7 cellular contexts compared by ENCODE assay signal in genomic region chr2:24050041-24050655, GRCh38. TPM values are rescaled to one million over a fixed set of nuclear protein-coding genes. Genes with fewer than 3 reads are reported as not detected.
DNase-seq lines count a peak whose midpoint lies in the region; ATAC-seq and TF ChIP-seq lines count a peak whose summit lies in the region.

No MANE protein-coding gene starts in this region.

- peak overlapping the region; percentile 38 for H3K4me3 Mint-ChIP-seq in T-helper 1 cell treated with Interleukin-12 subunit alpha and Interleukin-12 subunit beta and Interleukin-4 antibody, amounts not matched to agents 30 μg/mL and 1 μg/mL, for 36 hours
- H3K4me3 Mint-ChIP-seq in naive thymus-derived CD4-positive, alpha-beta T cell: peak overlapping the region in 3 of 10 donors; percentile 56 to 79 (median 64)
- no peak overlapping the region for H3K4me3 Mint-ChIP-seq in chondrocyte (ENCODE audit: unreplicated experiment)

- H3K9me3 Mint-ChIP-seq in T-helper 1 cell treated with Interleukin-12 subunit alpha and Interleukin-12 subunit beta and Interleukin-4 antibody, amounts not matched to agents 30 μg/mL and 1 μg/mL, for 36 hours: no peaks in the 10 kb centered on the region
- peaks cover 0 to 2% (median 0%) of the 10 kb centered on the region in 11 donors for H3K9me3 Mint-ChIP-seq in naive thymus-derived CD4-positive, alpha-beta T cell
- no peaks in the 10 kb centered on the region for H3K9me3 Mint-ChIP-seq in chondrocyte (ENCODE audit: low read depth)

- ATAC-seq in naive thymus-derived CD4-positive, alpha-beta T cell: no peak
- ATAC-seq in GM21360 (IDR thresholded peaks at IDR 0.05; ENCODE audit: unreplicated experiment): no peak

- no peaks in the 10 kb centered on the region for H3K27me3 ChIP-seq in esophagus (ENCODE audit: control insufficient read depth in 1 of 2, insufficient read depth in 2 of 2, low read length in 2 of 2)
- peaks cover 0 to 8% of the 10 kb centered on the region in 2 donors for H3K27me3 ChIP-seq in naive thymus-derived CD4-positive, alpha-beta T cell (ENCODE audit: control insufficient read depth in 2 of 2, insufficient read depth in 2 of 2, low read length in 2 of 2)

- H3K9me3 ChIP-seq in esophagus (ENCODE audit: control insufficient read depth in 2 of 2, insufficient read depth in 1 of 2, low read depth in 1 of 2, low read length in 1 of 2): no peaks in the 10 kb centered on the region
- no peaks in the 10 kb centered on the region for H3K9me3 ChIP-seq in naive thymus-derived CD4-positive, alpha-beta T cell (ENCODE audit: control insufficient read depth in 2 of 3, low read length in 3 of 3)

- POLR2A ChIA-PET in naive thymus-derived CD4-positive, alpha-beta T cell (lab: Charles Lee): interaction anchor here (1.3 to 1.7 kb wide), 4 partner anchors 15 to 124 kb away, joined by 4 to 5 read pairs (median 4); partner anchors contain the start of genes ATAD2B and SF3B6

- H3K27ac ChIP-seq in esophagus (ENCODE audit: low read depth in 2 of 2, low read length in 1 of 2): peak overlapping the region in 1 of 2 donors; percentile 45
- no peak overlapping the region for H3K27ac ChIP-seq in naive thymus-derived CD4-positive, alpha-beta T cell (ENCODE audit: low read depth, low read length)

- no peaks in the 10 kb centered on the region for H3K36me3 ChIP-seq in esophagus (ENCODE audit: control insufficient read depth in 2 of 2, insufficient read depth in 2 of 2, low read length in 1 of 2)
- H3K36me3 ChIP-seq in naive thymus-derived CD4-positive, alpha-beta T cell (ENCODE audit: control insufficient read depth in 2 of 3, insufficient read depth in 3 of 3, low read length in 3 of 3): peaks cover 0 to 3% (median 0%) of the 10 kb centered on the region in 3 experiments

- H3K27me3 Mint-ChIP-seq in T-helper 1 cell treated with Interleukin-12 subunit alpha and Interleukin-12 subunit beta and Interleukin-4 antibody, amounts not matched to agents 30 μg/mL and 1 μg/mL, for 36 hours (ENCODE audit: low read depth): peaks cover 4% of the 10 kb centered on the region
- peaks cover 12 to 24% (median 18%) of the 10 kb centered on the region in 5 donors for H3K27me3 Mint-ChIP-seq in naive thymus-derived CD4-positive, alpha-beta T cell
- H3K27me3 Mint-ChIP-seq in chondrocyte (ENCODE audit: low read depth): no peaks in the 10 kb centered on the region

- H3K4me1 Mint-ChIP-seq in T-helper 1 cell treated with Interleukin-12 subunit alpha and Interleukin-12 subunit beta and Interleukin-4 antibody, amounts not matched to agents 30 μg/mL and 1 μg/mL, for 36 hours (ENCODE audit: low read depth): peaks cover 16% of the 10 kb centered on the region
- peaks cover 12 to 32% (median 25%) of the 10 kb centered on the region in 7 donors for H3K4me1 Mint-ChIP-seq in naive thymus-derived CD4-positive, alpha-beta T cell
- H3K4me1 Mint-ChIP-seq in chondrocyte (ENCODE audit: low read depth): peaks cover 17% of the 10 kb centered on the region

- H3K36me3 Mint-ChIP-seq in T-helper 1 cell treated with Interleukin-12 subunit alpha and Interleukin-12 subunit beta and Interleukin-4 antibody, amounts not matched to agents 30 μg/mL and 1 μg/mL, for 36 hours (ENCODE audit: low read depth): peaks cover 2% of the 10 kb centered on the region
- peaks cover 0 to 3% (median 0%) of the 10 kb centered on the region in 5 donors for H3K36me3 Mint-ChIP-seq in naive thymus-derived CD4-positive, alpha-beta T cell
- H3K36me3 Mint-ChIP-seq in chondrocyte (ENCODE audit: low read depth): peaks cover 3% of the 10 kb centered on the region

- in situ Hi-C loops in GM13976 (cut with MboI; ENCODE audit: low sequenced_read_pairs, unreplicated experiment): no loop called here

- CTCF ChIA-PET in naive thymus-derived CD4-positive, alpha-beta T cell (lab: Charles Lee): no interaction called here

- intact Hi-C loops in naive thymus-derived CD4-positive, alpha-beta T cell (cut with micrococcal nuclease): no loop called here

- TF ChIP-seq CTCF in GM13976 (IDR thresholded peaks at IDR 0.05; ENCODE audit: borderline replicate concordance, control extremely low read depth, extremely low read depth, insufficient read depth, missing control alignments) (no peak), chondrocyte (IDR thresholded peaks at IDR 0.05) (no peak)

- peaks cover 0 to 3% of the 10 kb centered on the region in 2 donors for H3K4me1 ChIP-seq in esophagus (ENCODE audit: control insufficient read depth in 2 of 2, insufficient read depth in 2 of 2, low read length in 1 of 2)
- H3K4me1 ChIP-seq in naive thymus-derived CD4-positive, alpha-beta T cell (ENCODE audit: control insufficient read depth in 2 of 2, insufficient read depth in 2 of 2, low read length in 2 of 2): peaks cover 0 to 4% of the 10 kb centered on the region in 2 donors

- no peak overlapping the region for H3K27ac Mint-ChIP-seq in T-helper 1 cell treated with Interleukin-12 subunit alpha and Interleukin-12 subunit beta and Interleukin-4 antibody, amounts not matched to agents 30 μg/mL and 1 μg/mL, for 36 hours
- no peak overlapping the region for H3K27ac Mint-ChIP-seq in naive thymus-derived CD4-positive, alpha-beta T cell
- no peak overlapping the region for H3K27ac Mint-ChIP-seq in chondrocyte (ENCODE audit: unreplicated experiment)

- H3K4me3 ChIP-seq in esophagus (ENCODE audit: low read depth in 1 of 2, low read length in 2 of 2): peak overlapping the region; percentile 60 to 77
- H3K4me3 ChIP-seq in naive thymus-derived CD4-positive, alpha-beta T cell (ENCODE audit: low read length): peak overlapping the region; percentile 47

- 4 to 5% methylated on average over 41 to 46 of the region's 46 CpGs for WGBS in esophagus, 2 donors

- DNase-seq in GM13976 (ENCODE audit: low spot score) (peak; percentile 27), NCI-H226 (no peak), chondrocyte (ENCODE audit: low spot score) (no peak)
- DNase-seq in naive thymus-derived CD4-positive, alpha-beta T cell: peak in 3 of 9 donors; percentile 7 to 31 (median 13)

RNA-seq across cellular contexts. Expression of gene FKBP1B, which starts 0.6 kb away (rescaled TPM):
- polyA plus RNA-seq in esophagus: 1 to 10 TPM; 6.7 to 7.6 TPM
- 1 to 10 TPM in 1 of 5 experiments, not detected in 4; 2.7 TPM for total RNA-seq in naive thymus-derived CD4-positive, alpha-beta T cell
- polyA plus RNA-seq in naive thymus-derived CD4-positive, alpha-beta T cell: not detected
- total RNA-seq in chondrocyte: 10.4 to 18.2 TPM (median 16.2 TPM) in 3 replicates

RNA-seq across cellular contexts. Expression of gene WDCP, which starts 3.0 kb away (rescaled TPM):
- 1 to 10 TPM; 1.2 to 1.9 TPM for polyA plus RNA-seq in esophagus
- total RNA-seq in naive thymus-derived CD4-positive, alpha-beta T cell: 10 to 100 TPM in 3 of 5 experiments, 1 to 10 TPM in 2; 3.9 to 22.1 (median 17.8) TPM
- 1 to 10 TPM; 4.4 to 9.4 TPM for polyA plus RNA-seq in naive thymus-derived CD4-positive, alpha-beta T cell
- total RNA-seq in chondrocyte: 10.6 to 12.6 TPM (median 12.5 TPM) in 3 replicates

RNA-seq across cellular contexts. Expression of gene SF3B6, which starts 26.0 kb away (rescaled TPM):
- 100 to 1,000 TPM in 1 of 2 donors, 10 to 100 TPM in 1; 92.1 to 139 TPM for polyA plus RNA-seq in esophagus
- total RNA-seq in naive thymus-derived CD4-positive, alpha-beta T cell: 100 to 1,000 TPM in 1 of 5 experiments, 10 to 100 TPM in 4; 42.4 to 100 (median 49.7) TPM
- 100 to 1,000 TPM; 114 to 231 TPM for polyA plus RNA-seq in naive thymus-derived CD4-positive, alpha-beta T cell
- total RNA-seq in chondrocyte: 67.0 to 81.9 TPM (median 72.0 TPM) in 3 replicates

RNA-seq across cellular contexts. Expression of gene TP53I3, which starts 34.5 kb away (rescaled TPM):
- polyA plus RNA-seq in esophagus: 100 to 1,000 TPM; 116 to 123 TPM
- 1 to 10 TPM in 3 of 5 experiments, under 1 TPM in 2; 0.49 to 5.0 (median 1.7) TPM for total RNA-seq in naive thymus-derived CD4-positive, alpha-beta T cell
- polyA plus RNA-seq in naive thymus-derived CD4-positive, alpha-beta T cell: under 1 TPM in 1 of 2 donors, not detected in 1; 0.24 TPM
- 48.6 to 56.7 TPM (median 51.7 TPM) in 3 replicates for total RNA-seq in chondrocyte

RNA-seq across cellular contexts. Expression of gene MFSD2B, which starts 40.3 kb away (rescaled TPM):
- polyA plus RNA-seq in esophagus: under 1 TPM; 0.05 to 0.08 TPM
- total RNA-seq in naive thymus-derived CD4-positive, alpha-beta T cell: under 1 TPM in 2 of 5 experiments, not detected in 3; 0.22 to 0.76 TPM
- not detected for polyA plus RNA-seq in naive thymus-derived CD4-positive, alpha-beta T cell
- 0.51 TPM in 1 of 3 replicates, not detected in the others for total RNA-seq in chondrocyte
